Comparison of ENCODE assay signal across 21 cellular contexts in the genomic region with DNA sequence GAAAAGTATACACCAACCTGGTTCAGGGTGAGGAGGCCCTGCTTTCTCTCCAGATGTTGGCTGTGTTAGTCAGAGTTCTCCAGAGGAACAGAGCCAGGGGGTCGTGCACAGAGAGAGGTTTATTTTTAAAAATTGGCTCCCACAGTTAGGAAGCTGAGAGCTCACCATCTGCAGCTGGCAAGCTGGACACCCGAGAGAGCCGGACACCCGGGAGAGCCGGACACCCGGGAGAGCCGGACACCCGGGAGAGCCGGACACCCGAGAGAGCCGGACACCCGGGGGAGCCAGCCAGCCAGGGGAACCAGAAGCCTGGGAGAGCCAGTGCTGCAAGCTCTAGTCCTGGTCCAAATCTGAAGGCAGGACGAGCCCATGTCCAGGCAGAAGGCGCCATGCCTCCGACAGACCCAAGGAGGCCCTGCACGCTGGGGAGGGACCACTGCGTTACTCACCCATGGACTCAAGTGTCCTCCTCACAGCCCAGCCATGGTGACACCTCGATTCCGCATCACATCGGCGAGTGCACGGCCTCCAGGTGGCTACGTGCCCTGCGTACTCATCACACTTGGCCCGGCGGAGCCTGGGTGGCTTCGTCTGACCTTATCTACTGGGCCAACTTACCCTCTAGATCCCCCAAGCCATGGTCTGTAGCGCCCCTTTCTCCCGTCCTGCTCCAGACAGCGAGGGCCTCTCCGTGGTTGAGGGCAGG.
DNase-seq lines count a peak whose midpoint lies in the region; ATAC-seq and TF ChIP-seq lines count a peak whose summit lies in the region.
"Had no signal": no experiment of that assay in that cellular context is flagged by ENCODE, and none has a peak within 500 bp of the region (broad histone marks: within the 10 kb centered on the region; RNA-seq: fewer than 3 reads in every experiment).

No MANE protein-coding gene starts in this region.

- TF ChIP-seq CTCF in osteocyte (IDR thresholded peaks at IDR 0.05): no peak

- peaks cover 49% of the 10 kb centered on the region for H3K27me3 Mint-ChIP-seq in activated CD8-positive, alpha-beta memory T cell treated with anti-CD3 and anti-CD28 coated beads, Interleukin-2, amount 10 ng/mL, durations not matched to agents 7 days and 5 days
- peaks cover 29% of the 10 kb centered on the region for H3K27me3 Mint-ChIP-seq in osteocyte (ENCODE audit: unreplicated experiment)

- H3K4me3 Mint-ChIP-seq in activated CD8-positive, alpha-beta memory T cell treated with anti-CD3 and anti-CD28 coated beads, Interleukin-2, amount 10 ng/mL, durations not matched to agents 7 days and 5 days: no peak overlapping the region
- H3K4me3 Mint-ChIP-seq in osteocyte (ENCODE audit: unreplicated experiment): no peak overlapping the region
- H3K4me3 Mint-ChIP-seq: B cell had no signal

- H3K4me1 Mint-ChIP-seq in activated CD8-positive, alpha-beta memory T cell treated with anti-CD3 and anti-CD28 coated beads, Interleukin-2, amount 10 ng/mL, durations not matched to agents 7 days and 5 days: peaks cover 5% of the 10 kb centered on the region
- H3K4me1 Mint-ChIP-seq in osteocyte (ENCODE audit: unreplicated experiment): peaks cover 3% of the 10 kb centered on the region

- no peaks in the 10 kb centered on the region for H3K36me3 Mint-ChIP-seq in activated CD8-positive, alpha-beta memory T cell treated with anti-CD3 and anti-CD28 coated beads, Interleukin-2, amount 10 ng/mL, durations not matched to agents 7 days and 5 days
- no peaks in the 10 kb centered on the region for H3K36me3 Mint-ChIP-seq in osteocyte (ENCODE audit: unreplicated experiment)

- ATAC-seq in activated CD8-positive, alpha-beta memory T cell treated with anti-CD3 and anti-CD28 coated beads, Interleukin-2, amount 10 ng/mL, durations not matched to agents 7 days and 5 days: no peak
- no peak for ATAC-seq in GM21529 (IDR thresholded peaks at IDR 0.05; ENCODE audit: unreplicated experiment)
- ATAC-seq: Panc1 had no signal

- peak; percentile 48 for DNase-seq in activated effector memory CD4-positive, alpha-beta T cell treated with anti-CD3 and anti-CD28 coated beads, Interleukin-2, amount 50 U/mL, for 16 hours
- DNase-seq in activated effector memory CD4-positive, alpha-beta T cell treated with Interleukin-2 at 50 U/mL for 16 hours: no peak
- peak; percentile 33 for DNase-seq in activated CD8-positive, alpha-beta memory T cell treated with anti-CD3 and anti-CD28 coated beads, Interleukin-2, amount 10 ng/mL, durations not matched to agents 7 days and 5 days
- DNase-seq in osteocyte (ENCODE audit: extremely low spot score, unreplicated experiment): peak; percentile 84
- no peak for DNase-seq in NCI-H446 treated with DMSO at 0.1 percent for 48 hours (lab: John Stamatoyannopoulos, UW)
- DNase-seq in AG08396 (ENCODE audit: low spot score): no peak
- DNase-seq: Caco-2; CD4-positive, alpha-beta T cell; DND-41; GM23248; HCEC 1CT; KBM-7; NCI-H1092; NCI-H1436; NCI-H187 treated with DMSO at 0.1 percent for 48 hours; NCI-H226; NCI-H524 treated with DMSO at 0.1 percent for 48 hours; NCI-H82 had no signal

- no peaks in the 10 kb centered on the region for H3K9me3 Mint-ChIP-seq in activated CD8-positive, alpha-beta memory T cell treated with anti-CD3 and anti-CD28 coated beads, Interleukin-2, amount 10 ng/mL, durations not matched to agents 7 days and 5 days (ENCODE audit: low read depth)
- peaks cover 10% of the 10 kb centered on the region for H3K9me3 Mint-ChIP-seq in osteocyte (ENCODE audit: unreplicated experiment)
- H3K9me3 Mint-ChIP-seq: CD4-positive, alpha-beta T cell had no signal

- no peak overlapping the region for H3K27ac Mint-ChIP-seq in activated CD8-positive, alpha-beta memory T cell treated with anti-CD3 and anti-CD28 coated beads, Interleukin-2, amount 10 ng/mL, durations not matched to agents 7 days and 5 days
- no peak overlapping the region for H3K27ac Mint-ChIP-seq in osteocyte (ENCODE audit: unreplicated experiment)
- H3K27ac Mint-ChIP-seq: B cell; CD4-positive, alpha-beta T cell had no signal

- CTCF ChIA-PET in activated CD8-positive, alpha-beta memory T cell treated with anti-CD3 and anti-CD28 coated beads, Interleukin-2, amount 10 ng/mL, durations not matched to agents 7 days and 5 days (lab: Charles Lee): no interaction called here

Comparison
In these comparisons a context has a peak if more than half of its experiments do, and no peak if none do; other contexts are left out.
1. DNase-seq: peak in activated effector memory CD4-positive, alpha-beta T cell treated with anti-CD3 and anti-CD28 coated beads, Interleukin-2, amount 50 U/mL, for 16 hours (single experiment), activated CD8-positive, alpha-beta memory T cell treated with anti-CD3 and anti-CD28 coated beads, Interleukin-2, amount 10 ng/mL, durations not matched to agents 7 days and 5 days (single experiment) and osteocyte (single experiment); none in activated effector memory CD4-positive, alpha-beta T cell treated with Interleukin-2 at 50 U/mL for 16 hours (single experiment), NCI-H446 treated with DMSO at 0.1 percent for 48 hours (single experiment) and AG08396 (single experiment).